ENCODE assay signal across 1 cellular context in the genomic region with DNA sequence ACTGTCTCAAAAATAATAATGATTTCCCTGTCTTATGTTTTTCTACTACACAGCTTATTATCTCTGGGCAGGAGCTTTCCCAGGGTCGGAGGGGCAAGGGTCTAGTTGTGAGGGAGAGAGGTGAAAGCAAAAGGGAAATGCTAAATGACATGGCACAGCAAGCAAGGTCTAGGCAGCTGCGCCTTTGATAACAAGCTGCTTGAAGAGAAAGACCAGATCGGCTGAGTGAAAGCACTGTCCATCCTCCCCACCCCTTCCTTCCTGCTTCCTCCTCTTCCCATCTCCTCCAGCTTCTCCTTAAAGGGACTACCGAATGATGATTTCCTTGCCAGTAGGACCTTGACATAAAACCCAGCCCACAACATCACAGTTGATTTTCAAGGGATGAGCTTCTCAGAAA.
TF ChIP-seq lines count a peak whose summit lies in the region.

No MANE protein-coding gene starts in this region.

TF ChIP-seq in GM23338, 12 proteins besides CTCF, POLR2A, EP300 and RAD21 (continued from another document):
- TF ChIP-seq JUNB (IDR thresholded peaks at IDR 0.05; ENCODE audit: unreplicated experiment), result no peak
- TF ChIP-seq CREB1 (CRISPR knock-in tag; IDR thresholded peaks at IDR 0.05; ENCODE audit: low read depth), result no peak
